Comparison of ENCODE assay signal across 10 cellular contexts in the genomic region with DNA sequence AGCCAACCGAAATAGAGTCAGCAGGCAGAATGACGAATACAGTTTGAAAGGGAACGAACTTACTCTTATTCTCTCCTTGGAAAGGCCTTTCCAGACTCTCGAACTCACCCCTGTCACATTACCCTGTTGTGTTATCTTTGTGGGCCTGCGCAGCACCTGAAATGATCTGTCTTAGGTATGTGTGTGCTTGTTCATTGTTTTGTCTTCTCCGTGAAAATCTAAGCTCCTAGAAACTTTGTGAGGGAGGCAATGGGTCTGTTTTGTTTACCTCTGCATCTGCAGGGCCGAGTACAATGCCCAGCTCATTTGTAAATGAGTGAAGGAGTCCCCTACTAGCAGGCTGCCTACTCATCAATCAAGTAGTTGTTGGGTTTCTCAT. TPM values are rescaled to one million over a fixed set of nuclear protein-coding genes. Genes with fewer than 3 reads are reported as not detected.
DNase-seq lines count a peak whose midpoint lies in the region; ATAC-seq, FAIRE-seq and TF ChIP-seq lines count a peak whose summit lies in the region.
"Had no signal": no experiment of that assay in that cellular context is flagged by ENCODE, and none has a peak within 500 bp of the region (broad histone marks: within the 10 kb centered on the region; RNA-seq: fewer than 3 reads in every experiment).

No MANE protein-coding gene starts in this region.

- POLR2A ChIA-PET in T-cell (lab: Charles Lee) = no interaction called here
- POLR2A ChIA-PET in HepG2 (lab: Yijun Ruan, JAX) = interaction anchor here (1.0 kb wide), 1 partner anchor 51 kb away, joined by 3 read pairs; no protein-coding TSS in a partner anchor

- no peak for TF ChIP-seq EP300 in HepG2 (IDR thresholded peaks at IDR 0.05; ENCODE audit: low read depth in 2 of 2, low read length in 2 of 2)
- no peak for TF ChIP-seq EP300 in HepG2 (CRISPR knock-in tag; IDR thresholded peaks at IDR 0.05; ENCODE audit: borderline replicate concordance)

- peaks cover 0 to 21% of the 10 kb centered on the region in 2 experiments; a peak in 4 of 5 replicates for H3K27me3 ChIP-seq in HepG2 (ENCODE audit: control insufficient read depth in 1 of 2, insufficient read depth in 2 of 2, low read length in 2 of 2)
- H3K27me3 ChIP-seq in tibial artery = no peaks in the 10 kb centered on the region

- no peaks in the 10 kb centered on the region for H3K79me2 ChIP-seq in HepG2 (ENCODE audit: insufficient read depth, low read length)

- no peak overlapping the region; the same call in 1 of the 2 replicates for H3K9ac ChIP-seq in HepG2 (ENCODE audit: insufficient read depth, low read depth, low read length)

- no peaks in the 10 kb centered on the region for H3K36me3 ChIP-seq in HepG2 (replicated peaks in 1 of 2; ENCODE audit: control insufficient read depth in 1 of 2, insufficient read depth in 2 of 2, low read length in 2 of 2)
- no peaks in the 10 kb centered on the region for H3K36me3 ChIP-seq in tibial artery

- ATAC-seq in activated T-cell treated with anti-CD3 and anti-CD28 coated beads, Interleukin-2, amount 50 U/mL, for 4 hours = no peak
- ATAC-seq in T-cell (replicated peaks in 1 of 4) (no peak), HepG2 (peak; percentile 57)

- no peak for TF ChIP-seq CTCF in HepG2 (CRISPR knock-in tag; IDR thresholded peaks at IDR 0.05)
- no peak for TF ChIP-seq CTCF in tibial artery (IDR thresholded peaks at IDR 0.05)

- intact Hi-C loops in HepG2 (cut with micrococcal nuclease; ENCODE audit: unreplicated experiment) (loop anchor here (5.0 kb wide), 1 partner anchor 39 kb away; no protein-coding TSS in a partner anchor), tibial artery (cut with DNase I; ENCODE audit: low total_unique reads) (no loop called here), posterior vena cava (cut with DNase I) (no loop called here)

- peaks cover 3% of the 10 kb centered on the region for H3K27me3 Mint-ChIP-seq in activated T-cell treated with anti-CD3 and anti-CD28 coated beads, Interleukin-2, amount 50 U/mL, for 4 hours (ENCODE audit: low read depth)
- peaks cover 0 to 5% of the 10 kb centered on the region in 2 donors for H3K27me3 Mint-ChIP-seq in T-cell

- H3K4me1 Mint-ChIP-seq in activated T-cell treated with anti-CD3 and anti-CD28 coated beads, Interleukin-2, amount 50 U/mL, for 4 hours (ENCODE audit: low read depth) = peaks cover 8% of the 10 kb centered on the region
- H3K4me1 Mint-ChIP-seq in T-cell = peaks cover 3 to 20% (median 11%) of the 10 kb centered on the region in 3 donors

- no peaks in the 10 kb centered on the region for H4K20me1 ChIP-seq in HepG2 (ENCODE audit: insufficient read depth, low read length)

- H2AFZ ChIP-seq in HepG2 (ENCODE audit: low read length) = peak overlapping the region; percentile 62

- no peak overlapping the region for H3K27ac ChIP-seq in HepG2 (ENCODE audit: extremely low read length, insufficient read depth, low read length)
- H3K27ac ChIP-seq in tibial artery = peak overlapping the region; percentile 79 to 83

- 4% methylated on average over 6 of the region's 7 CpGs for WGBS in HepG2 (ENCODE audit: low lambda C conversion rate)

- in situ Hi-C loops in HepG2 (cut with HindIII; ENCODE audit: extremely low pct_ligation_motif_present, low pct_unique_long_range_greater_than_20kb) = no loop called here

- no peak for TF ChIP-seq RAD21 in HepG2 (CRISPR knock-in tag; IDR thresholded peaks at IDR 0.05)

- no TSS peak for BruUV-seq in HepG2 (replicated peaks; lab: Mats Ljungman, UMichigan)

- FAIRE-seq in HepG2 (lab: Jason Lieb, UNC) = no peak

- no peaks in the 10 kb centered on the region for H3K36me3 Mint-ChIP-seq in activated T-cell treated with anti-CD3 and anti-CD28 coated beads, Interleukin-2, amount 50 U/mL, for 4 hours (ENCODE audit: insufficient read depth)
- no peaks in the 10 kb centered on the region for H3K36me3 Mint-ChIP-seq in T-cell

- TF ChIP-seq POLR2A in HepG2 (IDR thresholded peaks at IDR 0.05; ENCODE audit: insufficient read depth in 1 of 2, low read depth in 2 of 2, low read length in 2 of 2) = no peak

- H3K4me2 ChIP-seq in HepG2 (ENCODE audit: low read depth, low read length) = peak overlapping the region; percentile 89

- no peaks in the 10 kb centered on the region for H3K9me3 ChIP-seq in HepG2 (ENCODE audit: low read length)
- no peaks in the 10 kb centered on the region for H3K9me3 ChIP-seq in tibial artery

- H3K9me3 Mint-ChIP-seq in activated T-cell treated with anti-CD3 and anti-CD28 coated beads, Interleukin-2, amount 50 U/mL, for 4 hours = no peaks in the 10 kb centered on the region
- no peaks in the 10 kb centered on the region for H3K9me3 Mint-ChIP-seq in T-cell
- H3K9me3 Mint-ChIP-seq: CD4-positive, CD25-positive, alpha-beta regulatory T cell had no signal

- peak overlapping the region in 1 of 2 donors; percentile 13 for H3K27ac Mint-ChIP-seq in T-cell
- H3K27ac Mint-ChIP-seq: CD4-positive, CD25-positive, alpha-beta regulatory T cell had no signal

- H3K4me3 Mint-ChIP-seq in activated T-cell treated with anti-CD3 and anti-CD28 coated beads, Interleukin-2, amount 50 U/mL, for 4 hours = peak overlapping the region; percentile 16
- H3K4me3 Mint-ChIP-seq in T-cell = peak overlapping the region in 2 of 3 donors; percentile 37 to 58
- H3K4me3 Mint-ChIP-seq: CD4-positive, CD25-positive, alpha-beta regulatory T cell had no signal

- H3K4me3 ChIP-seq in HepG2 (replicated peaks in 1 of 3; ENCODE audit: insufficient read depth in 1 of 3, low read depth in 2 of 3, low read length in 3 of 3) (peak overlapping the region; percentile 37 to 66 (median 51)), tibial artery (peak overlapping the region; percentile 44 to 53)

- H3K4me1 ChIP-seq in HepG2 (ENCODE audit: insufficient read depth, low read length) = peaks cover 14% of the 10 kb centered on the region
- H3K4me1 ChIP-seq in tibial artery = peaks cover 0 to 18% (median 8%) of the 10 kb centered on the region in 4 donors

- no peak for DNase-seq in activated T-cell treated with anti-CD3 and anti-CD28 coated beads, Interleukin-2, amount 50 U/mL, for 4 hours
- no peak for DNase-seq in activated T-cell treated with anti-CD3 and anti-CD28 coated beads, Interleukin-2, amount 50 U/mL, for 1 hour
- DNase-seq in T-cell (no peak), HepG2 (ENCODE audit: low spot score) (no peak), tibial artery (no peak), LoVo (ENCODE audit: low spot score) (no peak), posterior vena cava (ENCODE audit: low spot score) (no peak), glomerular visceral epithelial cell (ENCODE audit: extremely low spot score) (no peak)
- DNase-seq: activated T-cell treated with anti-CD3 and anti-CD28 coated beads for 4 hours; CD4-positive, CD25-positive, alpha-beta regulatory T cell had no signal

- CTCF ChIA-PET in T-cell (lab: Charles Lee) = no interaction called here
- CTCF ChIA-PET in HepG2 (lab: Yijun Ruan, JAX; ENCODE audit: low intra/inter-chr PET ratio, low total read pairs) = no interaction called here

RNA-seq across cellular contexts. Expression of a gene that starts 19.6 kb away (rescaled TPM):
- total RNA-seq in activated T-cell treated with anti-CD3 and anti-CD28 coated beads, Interleukin-2, amount 50 U/mL, for 4 hours = 100 to 1,000 TPM; 372 to 448 (median 435) TPM
- 100 to 1,000 TPM; 290 to 406 (median 300) TPM for total RNA-seq in T-cell
- total RNA-seq in HepG2 (2016; rRNA removed; fragmentation: Illumina TruSeq; extraction: Trizol) = 584 and 878 TPM in 2 replicates
- total RNA-seq in HepG2 (2016; cell fraction: cytosol; rRNA removed; fragmentation: Illumina TruSeq; extraction: Trizol; ENCODE audit: low read depth) = 61.2 and 63.8 TPM in 2 replicates
- total RNA-seq in HepG2 (2016; cell fraction: insoluble cytoplasmic fraction; rRNA removed; fragmentation: Illumina TruSeq; extraction: Trizol) = 597 and 915 TPM in 2 replicates
- 106 and 121 TPM in 2 replicates for total RNA-seq in HepG2 (2016; cell fraction: membrane; rRNA removed; fragmentation: Illumina TruSeq; extraction: Trizol)
- total RNA-seq in HepG2 (2016; cell fraction: nucleus; rRNA removed; fragmentation: Illumina TruSeq; extraction: Trizol) = 324 and 333 TPM in 2 replicates
- 71.6 and 115 TPM in 2 replicates for polyA plus RNA-seq in HepG2 (2011; rRNA removed)
- polyA plus RNA-seq in HepG2 (2011; cell fraction: cytosol; rRNA removed) = 48.0 and 59.3 TPM in 2 replicates
- polyA plus RNA-seq in HepG2 (2011; cell fraction: nucleus; rRNA removed) = 61.9 and 98.4 TPM in 2 replicates
- 207 and 262 TPM in 2 replicates for polyA plus RNA-seq in HepG2 (2012)
- polyA plus RNA-seq in HepG2 (2016; cell fraction: cytosol; fragmentation: Illumina TruSeq; extraction: Trizol; ENCODE audit: low read depth) = 68.2 and 69.4 TPM in 2 replicates
- polyA plus RNA-seq in HepG2 (2016; cell fraction: insoluble cytoplasmic fraction; fragmentation: Illumina TruSeq; extraction: Trizol; ENCODE audit: low read depth) = 1,007 and 1,107 TPM in 2 replicates
- 98.1 and 108 TPM in 2 replicates for polyA plus RNA-seq in HepG2 (2016; cell fraction: membrane; fragmentation: Illumina TruSeq; extraction: Trizol; ENCODE audit: low read depth)
- polyA plus RNA-seq in HepG2 (2016; cell fraction: nucleus; fragmentation: Illumina TruSeq; extraction: Trizol; ENCODE audit: insufficient read depth, low read depth) = 458 and 467 TPM in 2 replicates
- polyA minus RNA-seq in HepG2 (2011; rRNA and poly(A)+ RNA removed; ENCODE audit: low replicate concordance) = 9.9 and 20.1 TPM in 2 replicates
- 59.9 and 62.9 TPM in 2 replicates for polyA minus RNA-seq in HepG2 (2011; cell fraction: cytosol; rRNA and poly(A)+ RNA removed)
- 145 and 175 TPM in 2 replicates for polyA minus RNA-seq in HepG2 (2011; cell fraction: nucleus; rRNA and poly(A)+ RNA removed)
- total RNA-seq in posterior vena cava = 100 to 1,000 TPM; 241 to 254 TPM

RNA-seq across cellular contexts. Expression of a gene that starts 23.8 kb away (rescaled TPM):
- not detected for total RNA-seq in activated T-cell treated with anti-CD3 and anti-CD28 coated beads, Interleukin-2, amount 50 U/mL, for 4 hours
- under 1 TPM in 1 of 5 donors, not detected in 4; 0.33 TPM for total RNA-seq in T-cell
- total RNA-seq in HepG2 (2016; rRNA removed; fragmentation: Illumina TruSeq; extraction: Trizol) = 0.13 and 0.22 TPM in 2 replicates
- not detected in 2 replicates for total RNA-seq in HepG2 (2016; cell fraction: cytosol; rRNA removed; fragmentation: Illumina TruSeq; extraction: Trizol; ENCODE audit: low read depth)
- total RNA-seq in HepG2 (2016; cell fraction: insoluble cytoplasmic fraction; rRNA removed; fragmentation: Illumina TruSeq; extraction: Trizol) = not detected in 2 replicates
- total RNA-seq in HepG2 (2016; cell fraction: membrane; rRNA removed; fragmentation: Illumina TruSeq; extraction: Trizol) = not detected in 2 replicates
- total RNA-seq in HepG2 (2016; cell fraction: nucleus; rRNA removed; fragmentation: Illumina TruSeq; extraction: Trizol) = not detected in 2 replicates
- polyA plus RNA-seq in HepG2 (2011; rRNA removed) = not detected in 2 replicates
- polyA plus RNA-seq in HepG2 (2011; cell fraction: cytosol; rRNA removed) = not detected in 2 replicates
- polyA plus RNA-seq in HepG2 (2011; cell fraction: nucleus; rRNA removed) = not detected in 2 replicates
- polyA plus RNA-seq in HepG2 (2012) = 0.43 and 3.2 TPM in 2 replicates
- not detected in 2 replicates for polyA plus RNA-seq in HepG2 (2016; cell fraction: cytosol; fragmentation: Illumina TruSeq; extraction: Trizol; ENCODE audit: low read depth)
- 1.0 TPM in 1 of 2 replicates, not detected in the other for polyA plus RNA-seq in HepG2 (2016; cell fraction: insoluble cytoplasmic fraction; fragmentation: Illumina TruSeq; extraction: Trizol; ENCODE audit: low read depth)
- not detected in 2 replicates for polyA plus RNA-seq in HepG2 (2016; cell fraction: membrane; fragmentation: Illumina TruSeq; extraction: Trizol; ENCODE audit: low read depth)
- polyA plus RNA-seq in HepG2 (2016; cell fraction: nucleus; fragmentation: Illumina TruSeq; extraction: Trizol; ENCODE audit: insufficient read depth, low read depth) = not detected in 2 replicates
- not detected in 2 replicates for polyA minus RNA-seq in HepG2 (2011; rRNA and poly(A)+ RNA removed; ENCODE audit: low replicate concordance)
- polyA minus RNA-seq in HepG2 (2011; cell fraction: cytosol; rRNA and poly(A)+ RNA removed) = not detected in 2 replicates
- not detected in 2 replicates for polyA minus RNA-seq in HepG2 (2011; cell fraction: nucleus; rRNA and poly(A)+ RNA removed)
- total RNA-seq in posterior vena cava = 1 to 10 TPM in 1 of 2 donors, under 1 TPM in 1; 0.14 to 1.2 TPM
- total RNA-seq: CD4-positive, CD25-positive, alpha-beta regulatory T cell had no signal
- polyA plus RNA-seq: CD4-positive, CD25-positive, alpha-beta regulatory T cell had no signal
